In the genomic region with DNA sequence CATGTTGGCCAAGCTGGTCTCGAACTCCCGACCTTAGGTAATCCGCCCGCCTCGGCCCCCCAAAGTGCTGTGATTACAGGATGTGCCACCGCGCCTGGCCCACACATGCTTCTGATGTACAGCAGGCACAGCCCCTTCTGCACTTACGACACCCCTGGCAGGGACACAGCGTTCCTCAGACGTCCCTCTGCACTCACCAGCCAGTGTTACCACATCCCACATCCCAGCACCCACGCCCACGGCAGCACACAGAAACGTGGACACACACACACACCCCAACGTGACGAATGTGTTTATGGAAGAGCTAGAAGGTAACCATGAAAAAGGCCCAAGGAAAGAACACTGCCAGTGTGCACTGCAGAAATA, we compare ENCODE assay signal across 10 cellular contexts. TPM values are rescaled to one million over a fixed set of nuclear protein-coding genes. Genes with fewer than 3 reads are reported as not detected.
A peak's percentile ranks its signal among the peaks of the same experiment; 100 is the strongest.
DNase-seq lines count a peak whose midpoint lies in the region; ATAC-seq, FAIRE-seq and TF ChIP-seq lines count a peak whose summit lies in the region.
"Had no signal": no experiment of that assay in that cellular context is flagged by ENCODE, and none has a peak within 500 bp of the region (broad histone marks: within the 10 kb centered on the region; RNA-seq: fewer than 3 reads in every experiment).

No MANE protein-coding gene starts in this region.

- H3K36me3 ChIP-seq in OCI-LY1 (ENCODE audit: insufficient read depth, low read length) = no peaks in the 10 kb centered on the region
- no peaks in the 10 kb centered on the region for H3K36me3 ChIP-seq in H1 (ENCODE audit: control insufficient read depth in 2 of 4, insufficient read depth in 4 of 4, low read length in 3 of 4)
- no peaks in the 10 kb centered on the region for H3K36me3 ChIP-seq in neutrophil
- H3K36me3 ChIP-seq: thyroid gland had no signal

- H3K56ac ChIP-seq in H1 (replicated peaks; ENCODE audit: insufficient read length, low read depth, low read length) = no peak overlapping the region

- H3K79me2 ChIP-seq in OCI-LY1 (ENCODE audit: insufficient read depth, low read length) (0 out of 2 replicates have a peak, but pooled peaks cover 3% of the 10 kb centered on the region), H1 (ENCODE audit: control insufficient read depth in 1 of 2, insufficient read depth in 2 of 2, low read length in 2 of 2) (peaks cover 0 to 13% of the 10 kb centered on the region in 2 experiments; a peak in 2 of 4 replicates)

- no peaks in the 10 kb centered on the region for H3K27me3 ChIP-seq in OCI-LY1 (ENCODE audit: insufficient read depth, low read length)
- H3K27me3 ChIP-seq in H1 (replicated peaks in 1 of 4; ENCODE audit: control insufficient read depth in 3 of 4, extremely low read depth in 1 of 4, insufficient read depth in 3 of 4, low read length in 3 of 4) = peaks cover 0 to 3% (median 1%) of the 10 kb centered on the region in 4 experiments; a peak in 1 of 7 replicates
- peaks cover 7% of the 10 kb centered on the region for H3K27me3 ChIP-seq in neutrophil
- H3K27me3 ChIP-seq: thyroid gland had no signal

- no peak overlapping the region for H2BK120ac ChIP-seq in H1 (replicated peaks; ENCODE audit: low read depth, low read length)

- H3K27ac ChIP-seq in C4-2B (peak overlapping the region; percentile 78), OCI-LY1 (ENCODE audit: low read depth, low read length, poor library complexity, severe bottlenecking) (no peak overlapping the region), H1 (ENCODE audit: low read depth, low read length) (no peak overlapping the region), neutrophil (no peak overlapping the region)

- H4K20me1 ChIP-seq in OCI-LY1 (ENCODE audit: insufficient read depth, low read length) = no peaks in the 10 kb centered on the region
- H4K20me1 ChIP-seq in H1 (replicated peaks in 1 of 2; ENCODE audit: control insufficient read depth in 1 of 2, insufficient read depth in 2 of 2, low read length in 2 of 2) = no peaks in the 10 kb centered on the region

- POLR2A ChIA-PET in H1 (lab: Charles Lee; ENCODE audit: partially characterized antibody) = interaction anchor here (0.6 to 2.2 kb wide), 19 partner anchors 8 to 229 kb away, joined by 3 to 18 read pairs (median 4); a partner anchor contains a TSS

- 92% methylated on average over 15 of the region's 15 CpGs; no CpG with 5 or more reads in 1 of the 2 experiments for WGBS in H1 (ENCODE audit: extremely low coverage in 1 of 2, insufficient coverage in 1 of 2, insufficient read length in 1 of 2, insufficient replicate concordance in 2 of 2, low coverage in 1 of 2, low lambda C conversion rate in 2 of 2, missing lambda C conversion rate in 1 of 2), 2 experiments

- no peaks in the 10 kb centered on the region for H3K9me2 ChIP-seq in OCI-LY1 (ENCODE audit: low read depth, low read length)

- H2AFZ ChIP-seq in OCI-LY1 (ENCODE audit: low read length) (no peak overlapping the region), H1 (ENCODE audit: low read length) (no peak overlapping the region)

- peak overlapping the region; percentile 80 for H3K4me3 ChIP-seq in OCI-LY1 (ENCODE audit: low read depth, low read length, poor library complexity, severe bottlenecking)
- H3K4me3 ChIP-seq in H1 (ENCODE audit: extremely low read depth in 1 of 4, insufficient read depth in 2 of 4, low read depth in 3 of 4, low read length in 4 of 4) = peak overlapping the region in 1 of 4 experiments; percentile 76; a peak in 3 of 8 replicates
- peak overlapping the region; percentile 80 to 89 for H3K4me3 ChIP-seq in neutrophil (ENCODE audit: low read depth in 1 of 2, low read length in 1 of 2)

- H3K79me1 ChIP-seq in H1 (ENCODE audit: low read depth, low read length) = peaks cover 2% of the 10 kb centered on the region; the same call in 1 of the 2 replicates

- H3K23ac ChIP-seq in H1 (ENCODE audit: insufficient read length) = no peak overlapping the region

- no peak for TF ChIP-seq CTCF in C4-2B (conservative IDR thresholded peaks at IDR 0.05)
- TF ChIP-seq CTCF in OCI-LY1 (IDR thresholded peaks at IDR 0.05; ENCODE audit: low read length) = no peak
- TF ChIP-seq CTCF in H1 (IDR thresholded peaks at IDR 0.05; ENCODE audit: control extremely low read depth in 1 of 3, insufficient read depth in 1 of 3, low read depth in 1 of 3, low read length in 3 of 3) = no peak
- no peak for TF ChIP-seq CTCF in neutrophil (IDR thresholded peaks at IDR 0.05)

- no peak for TF ChIP-seq POLR2A in H1 (IDR thresholded peaks at IDR 0.05; ENCODE audit: control extremely low read depth in 1 of 2, low read depth in 2 of 2, low read length in 2 of 2)

- 0 out of 2 replicates have a peak overlapping the region, but pooled peaks have one; percentile 88 for H2BK15ac ChIP-seq in H1 (ENCODE audit: low read length)

- no peak overlapping the region for H2BK20ac ChIP-seq in H1 (ENCODE audit: low read length)

- H2BK12ac ChIP-seq in H1 (ENCODE audit: low read depth, low read length) = peak overlapping the region; percentile 60; the same call in 1 of the 2 replicates

- no peak for FAIRE-seq in H1 (lab: Jason Lieb, UNC)
- FAIRE-seq: islet of Langerhans had no signal

- H4K5ac ChIP-seq in H1 (ENCODE audit: insufficient read length, low read depth, low read length) = no peak overlapping the region

- H3K18ac ChIP-seq in H1 (ENCODE audit: extremely low read depth, low read length) = no peak overlapping the region

- CTCF ChIA-PET in H1 (lab: Charles Lee; ENCODE audit: partially characterized antibody) = no interaction called here

- ATAC-seq in HG03520 (IDR thresholded peaks at IDR 0.05; ENCODE audit: unreplicated experiment) = no peak

- H3K4me1 ChIP-seq in OCI-LY1 (ENCODE audit: insufficient read depth, low read length, severe bottlenecking) = peaks cover 14% of the 10 kb centered on the region
- H3K4me1 ChIP-seq in H1 (replicated peaks in 1 of 4; ENCODE audit: control insufficient read depth in 3 of 4, insufficient read depth in 4 of 4, low read length in 3 of 4) = no peaks in the 10 kb centered on the region; a peak in 2 of 7 replicates
- H3K4me1 ChIP-seq in neutrophil (ENCODE audit: control insufficient read depth in 1 of 2, insufficient read depth in 1 of 2, low read depth in 1 of 2, low read length in 1 of 2) = peaks cover 11 to 12% of the 10 kb centered on the region in 2 experiments

- H3K9ac ChIP-seq in OCI-LY1 (ENCODE audit: low read length) = peak overlapping the region; percentile 79; the same call in 1 of the 2 replicates
- H3K9ac ChIP-seq in H1 (replicated peaks in 1 of 4; ENCODE audit: extremely low read depth in 1 of 4, low read depth in 3 of 4, low read length in 3 of 4) = peak overlapping the region in 1 of 4 experiments; percentile 17; a peak in 1 of 7 replicates

- no peak for TF ChIP-seq EP300 in H1 (IDR thresholded peaks at IDR 0.05; ENCODE audit: borderline replicate concordance in 1 of 2, low read depth in 2 of 2, low read length in 2 of 2)

- no peak overlapping the region for H4K8ac ChIP-seq in H1 (ENCODE audit: extremely low read depth, insufficient read depth, low read length)

- no peaks in the 10 kb centered on the region for H3F3A ChIP-seq in OCI-LY1 (ENCODE audit: insufficient read depth, low read length)

- DNase-seq in H1 (ENCODE audit: low read depth in 1 of 2, low spot score in 2 of 2) (no peak), DMS153 treated with DMSO at 0.1 percent for 48 hours (lab: John Stamatoyannopoulos, UW; ENCODE audit: unreplicated experiment) (no peak), DMS53 (lab: John Stamatoyannopoulos, UW) (no peak)
- no peak for DNase-seq in activated CD4-positive, CD25-positive, alpha-beta regulatory T cell treated with anti-CD3 and anti-CD28 coated beads, Interleukin-2, amount 50 U/mL, for 72 hours

- H3K14ac ChIP-seq in H1 (ENCODE audit: insufficient read length) = no peak overlapping the region

- H2AK5ac ChIP-seq in H1 (ENCODE audit: low read depth, low read length) = peak overlapping the region; percentile 65; the same call in 1 of the 2 replicates

- H2BK5ac ChIP-seq in H1 (ENCODE audit: low read depth, low read length) = no peak overlapping the region

- no peak for TF ChIP-seq RAD21 in H1 (IDR thresholded peaks at IDR 0.05 in 1 of 2, conservative IDR thresholded peaks at IDR 0.05 in 1 of 2; ENCODE audit: low read depth in 2 of 2, low read length in 2 of 2)

- H3K9me3 ChIP-seq in OCI-LY1 (ENCODE audit: low read length) = no peaks in the 10 kb centered on the region
- H3K9me3 ChIP-seq in H1 (ENCODE audit: insufficient read depth in 2 of 2, low read depth in 1 of 2, low read length in 1 of 2) = no peaks in the 10 kb centered on the region
- H3K9me3 ChIP-seq in neutrophil = no peaks in the 10 kb centered on the region
- H3K9me3 ChIP-seq: thyroid gland had no signal

- H3K4ac ChIP-seq in H1 (replicated peaks; ENCODE audit: insufficient read length, low read depth, low read length) = no peak overlapping the region

- H3K4me2 ChIP-seq in OCI-LY1 (ENCODE audit: low read length) = peak overlapping the region; percentile 95; the same call in 1 of the 2 replicates
- peak overlapping the region; percentile 61 to 76; a peak in 2 of 4 replicates for H3K4me2 ChIP-seq in H1 (ENCODE audit: insufficient read depth in 1 of 2, low read depth in 2 of 2, low read length in 2 of 2)

- no peak overlapping the region for H4K91ac ChIP-seq in H1 (replicated peaks; ENCODE audit: insufficient read length, low read length)

- no peaks in the 10 kb centered on the region for H3K23me2 ChIP-seq in H1 (ENCODE audit: low read depth, low read length)

RNA-seq across cellular contexts. Expression of a gene that starts 0.6 kb away (rescaled TPM):
- total RNA-seq in H1 (2021; fragmentation: NEBNext Ultra II Directional; extraction: Animal tissue kit (Norgen Biotek cat#: 25700)) = 84.3 and 86.6 TPM in 2 replicates
- 53.3 and 85.6 TPM in 2 replicates for polyA plus RNA-seq in H1 (2011; rRNA removed)
- polyA plus RNA-seq in H1 (2011; cell fraction: cytosol; rRNA removed) = 27.4 TPM
- polyA plus RNA-seq in H1 (2011; cell fraction: nucleus; rRNA removed) = 76.1 TPM
- 66.6 to 76.2 TPM (median 71.2 TPM) in 4 replicates for polyA plus RNA-seq in H1 (2012, experiment 1 of 2)
- 72.7 TPM for polyA plus RNA-seq in H1 (2012, experiment 2 of 2)
- 46.6 TPM for polyA plus RNA-seq in H1 (2013, experiment 1 of 2)
- 43.2 TPM for polyA plus RNA-seq in H1 (2013, experiment 2 of 2)
- polyA minus RNA-seq in H1 (2011; rRNA and poly(A)+ RNA removed) = 45.1 and 58.5 TPM in 2 replicates
- 39.3 TPM for polyA minus RNA-seq in H1 (2011; cell fraction: cytosol; rRNA and poly(A)+ RNA removed)
- 53.5 TPM for polyA minus RNA-seq in H1 (2011; cell fraction: nucleus; rRNA and poly(A)+ RNA removed)

RNA-seq across cellular contexts. Expression of a gene that starts 14.4 kb away (rescaled TPM):
- 96.8 and 98.8 TPM in 2 replicates for total RNA-seq in H1 (2021; fragmentation: NEBNext Ultra II Directional; extraction: Animal tissue kit (Norgen Biotek cat#: 25700))
- polyA plus RNA-seq in H1 (2011; rRNA removed) = 82.7 and 131 TPM in 2 replicates
- 84.9 TPM for polyA plus RNA-seq in H1 (2011; cell fraction: cytosol; rRNA removed)
- polyA plus RNA-seq in H1 (2011; cell fraction: nucleus; rRNA removed) = 193 TPM
- 68.1 to 113 TPM (median 105 TPM) in 4 replicates for polyA plus RNA-seq in H1 (2012, experiment 1 of 2)
- 96.2 TPM for polyA plus RNA-seq in H1 (2012, experiment 2 of 2)
- polyA plus RNA-seq in H1 (2013, experiment 1 of 2) = 58.3 TPM
- 62.9 TPM for polyA plus RNA-seq in H1 (2013, experiment 2 of 2)
- polyA minus RNA-seq in H1 (2011; rRNA and poly(A)+ RNA removed) = 166 and 223 TPM in 2 replicates
- polyA minus RNA-seq in H1 (2011; cell fraction: cytosol; rRNA and poly(A)+ RNA removed) = 121 TPM
- polyA minus RNA-seq in H1 (2011; cell fraction: nucleus; rRNA and poly(A)+ RNA removed) = 106 TPM

RNA-seq across cellular contexts. Expression of a gene that starts 31.0 kb away (rescaled TPM):
- total RNA-seq in H1 (2021; fragmentation: NEBNext Ultra II Directional; extraction: Animal tissue kit (Norgen Biotek cat#: 25700)) = 0.19 and 0.38 TPM in 2 replicates
- polyA plus RNA-seq in H1 (2011; rRNA removed) = 0.05 and 0.06 TPM in 2 replicates
- polyA plus RNA-seq in H1 (2011; cell fraction: cytosol; rRNA removed) = 0.18 TPM
- 0.76 TPM for polyA plus RNA-seq in H1 (2011; cell fraction: nucleus; rRNA removed)
- 0.13 to 0.39 TPM (median 0.19 TPM) in 3 of 4 replicates, not detected in the other for polyA plus RNA-seq in H1 (2012, experiment 1 of 2)
- polyA plus RNA-seq in H1 (2012, experiment 2 of 2) = 0.14 TPM
- polyA plus RNA-seq in H1 (2013, experiment 1 of 2) = 0.14 TPM
- 0.09 TPM for polyA plus RNA-seq in H1 (2013, experiment 2 of 2)
- not detected in 2 replicates for polyA minus RNA-seq in H1 (2011; rRNA and poly(A)+ RNA removed)
- polyA minus RNA-seq in H1 (2011; cell fraction: cytosol; rRNA and poly(A)+ RNA removed) = not detected
- polyA minus RNA-seq in H1 (2011; cell fraction: nucleus; rRNA and poly(A)+ RNA removed) = not detected

RNA-seq across cellular contexts. Expression of a gene that starts 51.0 kb away (rescaled TPM):
- total RNA-seq in H1 (2021; fragmentation: NEBNext Ultra II Directional; extraction: Animal tissue kit (Norgen Biotek cat#: 25700)) = 0.67 and 0.99 TPM in 2 replicates
- 0.25 and 0.39 TPM in 2 replicates for polyA plus RNA-seq in H1 (2011; rRNA removed)
- 0.30 TPM for polyA plus RNA-seq in H1 (2011; cell fraction: cytosol; rRNA removed)
- polyA plus RNA-seq in H1 (2011; cell fraction: nucleus; rRNA removed) = 0.80 TPM
- polyA plus RNA-seq in H1 (2012, experiment 1 of 2) = 0.60 to 0.77 TPM (median 0.64 TPM) in 3 of 4 replicates, not detected in the other
- polyA plus RNA-seq in H1 (2012, experiment 2 of 2) = 0.70 TPM
- polyA plus RNA-seq in H1 (2013, experiment 1 of 2) = 0.53 TPM
- 0.37 TPM for polyA plus RNA-seq in H1 (2013, experiment 2 of 2)
- 0.22 and 0.29 TPM in 2 replicates for polyA minus RNA-seq in H1 (2011; rRNA and poly(A)+ RNA removed)
- not detected for polyA minus RNA-seq in H1 (2011; cell fraction: cytosol; rRNA and poly(A)+ RNA removed)
- 0.40 TPM for polyA minus RNA-seq in H1 (2011; cell fraction: nucleus; rRNA and poly(A)+ RNA removed)
